Comparison of ENCODE assay signal across 8 cellular contexts in genomic region chr7:131688738-131689661, GRCh38.
DNase-seq lines count a peak whose midpoint lies in the region; ATAC-seq lines count a peak whose summit lies in the region.

No MANE protein-coding gene starts in this region.

- POLR2A ChIA-PET in CD8-positive, alpha-beta memory T cell (lab: Charles Lee), result no interaction called here

- peaks cover 0 to 11% (median 2%) of the 10 kb centered on the region in 3 donors for H3K4me1 Mint-ChIP-seq in CD8-positive, alpha-beta memory T cell

- H3K27ac ChIP-seq in CD8-positive, alpha-beta memory T cell (ENCODE audit: low read depth, low read length), result no peak overlapping the region
- H3K27ac ChIP-seq in caudate nucleus (ENCODE audit: low read depth, low read length), result no peak overlapping the region

- no peak overlapping the region for H3K4me3 ChIP-seq in CD8-positive, alpha-beta memory T cell (ENCODE audit: low read length)

- H3K27me3 ChIP-seq in CD8-positive, alpha-beta memory T cell (ENCODE audit: insufficient read depth, low read length, poor library complexity, severe bottlenecking), result peaks cover 5% of the 10 kb centered on the region

- peaks cover 27 to 63% of the 10 kb centered on the region in 2 donors for H3K27me3 Mint-ChIP-seq in CD8-positive, alpha-beta memory T cell

- CTCF ChIA-PET in CD8-positive, alpha-beta memory T cell (lab: Charles Lee), result interaction anchor here (1.1 to 1.3 kb wide), 4 partner anchors 8 to 37 kb away, joined by 3 to 4 read pairs (median 3); no protein-coding TSS in a partner anchor

- H3K36me3 Mint-ChIP-seq in CD8-positive, alpha-beta memory T cell, result no peaks in the 10 kb centered on the region

- H3K9me3 ChIP-seq in CD8-positive, alpha-beta memory T cell (ENCODE audit: low read length), result no peaks in the 10 kb centered on the region

- peak; percentile 62 for ATAC-seq in GM21528 (IDR thresholded peaks at IDR 0.05; ENCODE audit: low FRiP score, unreplicated experiment)

- H3K4me3 Mint-ChIP-seq in CD8-positive, alpha-beta memory T cell, result no peak overlapping the region

- H3K4me1 ChIP-seq in CD8-positive, alpha-beta memory T cell (ENCODE audit: insufficient read depth, low read length), result no peaks in the 10 kb centered on the region

- peak overlapping the region in 1 of 8 donors; percentile 53 for H3K27ac Mint-ChIP-seq in CD8-positive, alpha-beta memory T cell

- H3K9me3 Mint-ChIP-seq in CD8-positive, alpha-beta memory T cell, result peaks cover 0 to 2% (median 0%) of the 10 kb centered on the region in 5 donors

- H3K36me3 ChIP-seq in CD8-positive, alpha-beta memory T cell (ENCODE audit: insufficient read depth, low read length), result no peaks in the 10 kb centered on the region

- DNase-seq in CD8-positive, alpha-beta memory T cell, result peak; percentile 15 to 71 (median 35)
- peak; percentile 70 for DNase-seq in NCI-H2107 (lab: John Stamatoyannopoulos, UW)
- DNase-seq in activated CD4-positive, CD25-positive, alpha-beta regulatory T cell treated with anti-CD3 and anti-CD28 coated beads, Interleukin-2, amount 50 U/mL, for 16 hours (ENCODE audit: low read depth, low spot score), result peak; percentile 33
- DNase-seq in caudate nucleus (lab: John Stamatoyannopoulos, UW), result peak in 53 of 61 donors; percentile 6 to 79 (median 41)
- DNase-seq in kidney tubule cell (ENCODE audit: low spot score), result peak; percentile 63
- DNase-seq in stimulated activated CD4-positive, alpha-beta T cell treated with anti-CD3 and anti-CD28 coated beads, Interleukin-4, amount 100 ng/mL, for 4 hours, result peak; percentile 26 to 50
- no peak for DNase-seq in NOMO-1 treated with dmso at 0.1 percent for 144 hours (lab: John Stamatoyannopoulos, UW; ENCODE audit: unreplicated experiment)
